Comparison of ENCODE assay signal across 8 cellular contexts in the genomic region with DNA sequence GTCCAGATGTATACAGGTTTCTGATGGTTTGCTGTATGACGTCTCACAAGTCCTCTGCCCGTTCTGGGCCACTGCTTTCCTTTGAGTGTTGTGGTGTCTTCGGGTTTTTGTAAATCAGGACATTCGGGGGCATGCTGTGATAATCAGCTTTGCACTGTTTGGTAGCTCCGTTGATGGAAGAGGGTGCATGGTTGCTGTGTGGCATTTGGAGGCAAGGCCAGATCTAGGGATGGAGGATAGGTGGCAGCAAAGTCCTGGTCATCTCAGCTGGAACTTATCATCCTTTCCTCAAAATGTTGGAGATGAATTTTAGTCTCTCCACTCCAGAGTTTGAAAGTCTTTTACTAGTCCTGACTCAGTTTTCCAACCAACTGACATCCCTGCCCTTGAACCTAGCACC.
A peak's percentile ranks its signal among the peaks of the same experiment; 100 is the strongest.
DNase-seq lines count a peak whose midpoint lies in the region; TF ChIP-seq lines count a peak whose summit lies in the region.
"Had no signal": no experiment of that assay in that cellular context is flagged by ENCODE, and none has a peak within 500 bp of the region (broad histone marks: within the 10 kb centered on the region; RNA-seq: fewer than 3 reads in every experiment).

No MANE protein-coding gene starts in this region.

- peak; percentile 20 for TF ChIP-seq CTCF in neural progenitor cell (IDR thresholded peaks at IDR 0.05)

- no peak for TF ChIP-seq EP300 in Ishikawa (IDR thresholded peaks at IDR 0.05; ENCODE audit: borderline replicate concordance)

- H3K4me1 Mint-ChIP-seq in neural progenitor cell = no peaks in the 10 kb centered on the region

- H2AFZ ChIP-seq in neural progenitor cell (replicated peaks) = no peak overlapping the region

- peaks cover 4% of the 10 kb centered on the region for H3K27me3 Mint-ChIP-seq in neural progenitor cell (ENCODE audit: insufficient read depth, low read depth)

- H3K9me3 Mint-ChIP-seq in neural progenitor cell = no peaks in the 10 kb centered on the region
- H3K9me3 Mint-ChIP-seq: memory B cell had no signal

- no peaks in the 10 kb centered on the region for H3K36me3 ChIP-seq in neural progenitor cell

- no peaks in the 10 kb centered on the region for H3F3A ChIP-seq in neural progenitor cell (ENCODE audit: low read depth)

- H3K27ac ChIP-seq in neural progenitor cell = no peak overlapping the region

- 0 out of 2 replicates have a peak, but pooled peaks have one; percentile 6 for TF ChIP-seq RAD21 in Ishikawa (IDR thresholded peaks at IDR 0.05; ENCODE audit: low read depth)

- H3K4me3 ChIP-seq in neural progenitor cell = no peak overlapping the region

- no peak overlapping the region for H3K27ac Mint-ChIP-seq in neural progenitor cell
- H3K27ac Mint-ChIP-seq: memory B cell had no signal

- peaks cover 4% of the 10 kb centered on the region for H3K4me1 ChIP-seq in neural progenitor cell

- H3K9ac ChIP-seq in neural progenitor cell = no peak overlapping the region

- no peaks in the 10 kb centered on the region for H3K79me2 ChIP-seq in neural progenitor cell (ENCODE audit: low read depth)

- no peak overlapping the region for H3K4me2 ChIP-seq in neural progenitor cell

- no peaks in the 10 kb centered on the region for H3K27me3 ChIP-seq in neural progenitor cell

- no peaks in the 10 kb centered on the region for H4K20me1 ChIP-seq in neural progenitor cell (ENCODE audit: low read depth)

- no peaks in the 10 kb centered on the region for H3K9me3 ChIP-seq in neural progenitor cell (ENCODE audit: low read depth)

- no peak overlapping the region for H3K4me3 Mint-ChIP-seq in neural progenitor cell
- H3K4me3 Mint-ChIP-seq: memory B cell had no signal

- in situ Hi-C loops in T47D (cut with HindIII; ENCODE audit: low pct_unique_long_range_greater_than_20kb, low sequenced_read_pairs) = no loop called here

- H3K36me3 Mint-ChIP-seq in neural progenitor cell = no peaks in the 10 kb centered on the region
- H3K36me3 Mint-ChIP-seq: memory B cell had no signal

- DNase-seq in ELR (ENCODE audit: low read depth) (peak; percentile 5), T47D (ENCODE audit: low read depth in 1 of 2, low spot score in 1 of 2) (peak; percentile 19 to 62), neural progenitor cell (ENCODE audit: low spot score) (peak; percentile 18), 8988T (no peak), NCI-H2081 treated with DMSO at 0.1 percent for 48 hours (lab: John Stamatoyannopoulos, UW) (no peak), activated T-cell treated with anti-CD3 and anti-CD28 coated beads for 4 hours (no peak)

TF ChIP-seq in Ishikawa, 13 proteins besides CTCF, POLR2A, EP300 and RAD21:
- TF ChIP-seq NFIC (IDR thresholded peaks at IDR 0.05) (no peak), ZBTB7A (IDR thresholded peaks at IDR 0.05; ENCODE audit: low read depth) (no peak), USF1 (IDR thresholded peaks at IDR 0.05) (no peak), YY1 (IDR thresholded peaks at IDR 0.05; ENCODE audit: low read depth) (no peak), TAF1 (IDR thresholded peaks at IDR 0.05; ENCODE audit: low read depth) (no peak), CEBPB (IDR thresholded peaks at IDR 0.05) (no peak), CREB1 (IDR thresholded peaks at IDR 0.05; ENCODE audit: low read depth) (no peak)

Comparison
In these comparisons a context has a peak if more than half of its experiments do, and no peak if none do; other contexts are left out.
1. DNase-seq: peak in ELR (single experiment), T47D (2 of 2) and neural progenitor cell (single experiment); none in 8988T (single experiment), NCI-H2081 treated with DMSO at 0.1 percent for 48 hours (single experiment) and activated T-cell treated with anti-CD3 and anti-CD28 coated beads for 4 hours (single experiment).